33 cellular contexts compared by ENCODE assay signal in genomic region chr4:12791536-12791935, GRCh38.
DNase-seq lines count a peak whose midpoint lies in the region; ATAC-seq, FAIRE-seq and TF ChIP-seq lines count a peak whose summit lies in the region.
"Had no signal": no experiment of that assay in that cellular context is flagged by ENCODE, and none has a peak within 500 bp of the region (broad histone marks: within the 10 kb centered on the region; RNA-seq: fewer than 3 reads in every experiment).

No MANE protein-coding gene starts in this region.

- intact Hi-C loops in left ventricle myocardium inferior (cut with micrococcal nuclease) (no loop called here), left cardiac atrium (cut with DNase I) (no loop called here)
- intact Hi-C loops in CD4-positive, alpha-beta memory T cell (cut with micrococcal nuclease) = no loop called here

- H3K4me3 Mint-ChIP-seq in astrocyte (ENCODE audit: unreplicated experiment) = no peak overlapping the region
- no peak overlapping the region for H3K4me3 Mint-ChIP-seq in activated naive CD8-positive, alpha-beta T cell treated with anti-CD3 and anti-CD28 coated beads for 36 hours
- no peak overlapping the region for H3K4me3 Mint-ChIP-seq in CD4-positive, alpha-beta memory T cell
- H3K4me3 Mint-ChIP-seq: activated CD4-positive, alpha-beta memory T cell treated with anti-CD3 and anti-CD28 coated beads, Interleukin-2, amount 10 ng/mL, durations not matched to agents 7 days and 5 days; brain; immature natural killer cell; natural killer cell treated with Interleukin-12 subunit alpha and Interleukin-12 subunit beta and Interleukin-15 and Interleukin-18, amount 100 ng/mL, for 72 hours; stimulated activated naive B cell treated with anti-CD40 and anti-IgM and Interleukin-4, amounts not matched to agents 10 μg/mL and 1 μg/mL and 100 μg/mL, for 72 hours had no signal

- H3K9ac ChIP-seq in astrocyte (ENCODE audit: low read length) = no peak overlapping the region
- H3K9ac ChIP-seq: BLaER1 treated with 17β-estradiol and CSF1 and Interleukin-3, amounts not matched to agents 10 nM and 100 nM had no signal

- no peaks in the 10 kb centered on the region for H3K79me2 ChIP-seq in astrocyte (ENCODE audit: insufficient read depth, low read length)

- POLR2A ChIA-PET in CD4-positive, alpha-beta memory T cell (lab: Charles Lee; ENCODE audit: partially characterized antibody) = no interaction called here

- no peak for ATAC-seq in left cardiac atrium
- ATAC-seq: activated CD4-positive, CD25-positive, alpha-beta regulatory T cell treated with anti-CD3 and anti-CD28 coated beads, Interleukin-2, amount 50 U/mL, for 24 hours; esophagus mucosa; HCT116; natural killer cell treated with Interleukin-12 subunit alpha and Interleukin-12 subunit beta and Interleukin-15 and Interleukin-18, amount 100 ng/mL, for 72 hours; stimulated activated naive B cell treated with anti-CD40 and anti-IgM and Interleukin-4, amounts not matched to agents 10 μg/mL and 1 μg/mL and 100 μg/mL, for 72 hours had no signal

- TF ChIP-seq CTCF in left ventricle myocardium inferior (IDR thresholded peaks at IDR 0.05; ENCODE audit: borderline replicate concordance) (no peak), astrocyte (IDR thresholded peaks at IDR 0.05; ENCODE audit: insufficient read depth, low read depth, low read length) (no peak)

- no peaks in the 10 kb centered on the region for H3K27me3 ChIP-seq in left ventricle myocardium inferior (ENCODE audit: low read depth)
- H3K27me3 ChIP-seq in astrocyte (ENCODE audit: insufficient read depth, low read length) = no peaks in the 10 kb centered on the region
- no peaks in the 10 kb centered on the region for H3K27me3 ChIP-seq in CD4-positive, alpha-beta memory T cell (ENCODE audit: insufficient read depth, low read length)
- H3K27me3 ChIP-seq: BLaER1 treated with 17β-estradiol and CSF1 and Interleukin-3, amounts not matched to agents 10 nM and 100 nM; ovary; suprapubic skin; vagina had no signal

- no peaks in the 10 kb centered on the region for H3K36me3 Mint-ChIP-seq in astrocyte (ENCODE audit: low read depth, unreplicated experiment)
- H3K36me3 Mint-ChIP-seq in activated naive CD8-positive, alpha-beta T cell treated with anti-CD3 and anti-CD28 coated beads for 36 hours = no peaks in the 10 kb centered on the region
- no peaks in the 10 kb centered on the region for H3K36me3 Mint-ChIP-seq in CD4-positive, alpha-beta memory T cell
- H3K36me3 Mint-ChIP-seq: brain; immature natural killer cell; natural killer cell treated with Interleukin-12 subunit alpha and Interleukin-12 subunit beta and Interleukin-15 and Interleukin-18, amount 100 ng/mL, for 72 hours; stimulated activated naive B cell treated with anti-CD40 and anti-IgM and Interleukin-4, amounts not matched to agents 10 μg/mL and 1 μg/mL and 100 μg/mL, for 72 hours had no signal

- CTCF ChIA-PET in CD4-positive, alpha-beta memory T cell (lab: Charles Lee; ENCODE audit: partially characterized antibody) = no interaction called here

- no peaks in the 10 kb centered on the region for H3K4me1 ChIP-seq in left ventricle myocardium inferior
- H3K4me1 ChIP-seq in astrocyte (ENCODE audit: insufficient read depth, low read length) = no peaks in the 10 kb centered on the region
- H3K4me1 ChIP-seq in CD4-positive, alpha-beta memory T cell (ENCODE audit: insufficient read depth, low read length) = no peaks in the 10 kb centered on the region
- H3K4me1 ChIP-seq: BLaER1 treated with 17β-estradiol and CSF1 and Interleukin-3, amounts not matched to agents 10 nM and 100 nM; suprapubic skin; vagina had no signal

- peaks cover 7% of the 10 kb centered on the region for H3K4me1 Mint-ChIP-seq in astrocyte (ENCODE audit: low read depth, unreplicated experiment)
- H3K4me1 Mint-ChIP-seq in activated naive CD8-positive, alpha-beta T cell treated with anti-CD3 and anti-CD28 coated beads for 36 hours = no peaks in the 10 kb centered on the region
- no peaks in the 10 kb centered on the region for H3K4me1 Mint-ChIP-seq in CD4-positive, alpha-beta memory T cell
- H3K4me1 Mint-ChIP-seq: activated CD4-positive, alpha-beta memory T cell treated with anti-CD3 and anti-CD28 coated beads, Interleukin-2, amount 10 ng/mL, durations not matched to agents 7 days and 5 days; brain; immature natural killer cell; stimulated activated naive B cell treated with anti-CD40 and anti-IgM and Interleukin-4, amounts not matched to agents 10 μg/mL and 1 μg/mL and 100 μg/mL, for 72 hours had no signal

- no peak overlapping the region for H3K4me3 ChIP-seq in left ventricle myocardium inferior
- H3K4me3 ChIP-seq in astrocyte (ENCODE audit: insufficient read depth, low read depth, low read length) = no peak overlapping the region
- no peak overlapping the region for H3K4me3 ChIP-seq in CD4-positive, alpha-beta memory T cell (ENCODE audit: low read length in 2 of 2)
- H3K4me3 ChIP-seq: BLaER1 treated with 17β-estradiol and CSF1 and Interleukin-3, amounts not matched to agents 10 nM and 100 nM; ovary; suprapubic skin; vagina had no signal

- H3K9me3 Mint-ChIP-seq in astrocyte (ENCODE audit: unreplicated experiment) = peaks cover 6% of the 10 kb centered on the region
- H3K9me3 Mint-ChIP-seq in activated naive CD8-positive, alpha-beta T cell treated with anti-CD3 and anti-CD28 coated beads for 36 hours = peaks cover 2% of the 10 kb centered on the region
- peaks cover 3 to 27% (median 14%) of the 10 kb centered on the region in 8 donors for H3K9me3 Mint-ChIP-seq in CD4-positive, alpha-beta memory T cell

- no peaks in the 10 kb centered on the region for H3K27me3 Mint-ChIP-seq in astrocyte (ENCODE audit: low read depth, unreplicated experiment)
- no peaks in the 10 kb centered on the region for H3K27me3 Mint-ChIP-seq in activated naive CD8-positive, alpha-beta T cell treated with anti-CD3 and anti-CD28 coated beads for 36 hours
- no peaks in the 10 kb centered on the region for H3K27me3 Mint-ChIP-seq in CD4-positive, alpha-beta memory T cell
- H3K27me3 Mint-ChIP-seq: activated CD4-positive, alpha-beta memory T cell treated with anti-CD3 and anti-CD28 coated beads, Interleukin-2, amount 10 ng/mL, durations not matched to agents 7 days and 5 days; natural killer cell treated with Interleukin-12 subunit alpha and Interleukin-12 subunit beta and Interleukin-15 and Interleukin-18, amount 100 ng/mL, for 72 hours; stimulated activated naive B cell treated with anti-CD40 and anti-IgM and Interleukin-4, amounts not matched to agents 10 μg/mL and 1 μg/mL and 100 μg/mL, for 72 hours had no signal

- H2AFZ ChIP-seq in astrocyte (ENCODE audit: low read depth, low read length) = no peak overlapping the region

- no peaks in the 10 kb centered on the region for H3K36me3 ChIP-seq in left ventricle myocardium inferior
- no peaks in the 10 kb centered on the region for H3K36me3 ChIP-seq in astrocyte (ENCODE audit: insufficient read depth, low read length)
- no peaks in the 10 kb centered on the region for H3K36me3 ChIP-seq in CD4-positive, alpha-beta memory T cell (ENCODE audit: insufficient read depth, low read length)
- H3K36me3 ChIP-seq: BLaER1 treated with 17β-estradiol and CSF1 and Interleukin-3, amounts not matched to agents 10 nM and 100 nM; ovary; suprapubic skin; vagina had no signal

- H4K20me1 ChIP-seq in astrocyte (ENCODE audit: insufficient read depth, low read length) = no peaks in the 10 kb centered on the region
- H4K20me1 ChIP-seq: BLaER1 treated with 17β-estradiol and CSF1 and Interleukin-3, amounts not matched to agents 10 nM and 100 nM had no signal

- H3K27ac ChIP-seq in left ventricle myocardium inferior (replicated peaks) (no peak overlapping the region), astrocyte (ENCODE audit: low read depth, low read length) (no peak overlapping the region)
- no peak overlapping the region for H3K27ac ChIP-seq in CD4-positive, alpha-beta memory T cell (ENCODE audit: low read depth, low read length)
- H3K27ac ChIP-seq: BLaER1 treated with 17β-estradiol and CSF1 and Interleukin-3, amounts not matched to agents 10 nM and 100 nM; ovary; suprapubic skin; vagina had no signal

- peak overlapping the region; percentile 86 for H3K27ac Mint-ChIP-seq in astrocyte (ENCODE audit: unreplicated experiment)
- no peak overlapping the region for H3K27ac Mint-ChIP-seq in activated naive CD8-positive, alpha-beta T cell treated with anti-CD3 and anti-CD28 coated beads for 36 hours
- no peak overlapping the region for H3K27ac Mint-ChIP-seq in CD4-positive, alpha-beta memory T cell
- H3K27ac Mint-ChIP-seq: activated CD4-positive, alpha-beta memory T cell treated with anti-CD3 and anti-CD28 coated beads, Interleukin-2, amount 10 ng/mL, durations not matched to agents 7 days and 5 days; immature natural killer cell; natural killer cell treated with Interleukin-12 subunit alpha and Interleukin-12 subunit beta and Interleukin-15 and Interleukin-18, amount 100 ng/mL, for 72 hours; stimulated activated naive B cell treated with anti-CD40 and anti-IgM and Interleukin-4, amounts not matched to agents 10 μg/mL and 1 μg/mL and 100 μg/mL, for 72 hours had no signal

- peak; percentile 22 for DNase-seq in left ventricle myocardium inferior
- DNase-seq in left cardiac atrium = no peak
- peak; percentile 77 for DNase-seq in NCI-H345 (lab: John Stamatoyannopoulos, UW)
- DNase-seq in astrocyte (ENCODE audit: low read depth) = no peak
- no peak for DNase-seq in nucleus accumbens (lab: John Stamatoyannopoulos, UW)
- DNase-seq in activated naive CD8-positive, alpha-beta T cell treated with anti-CD3 and anti-CD28 coated beads for 36 hours = no peak
- no peak for DNase-seq in CD4-positive, alpha-beta memory T cell
- no peak for DNase-seq in OCI-M1 (lab: John Stamatoyannopoulos, UW)
- DNase-seq: activated CD4-positive, alpha-beta memory T cell treated with anti-CD3 and anti-CD28 coated beads, Interleukin-2, amount 10 ng/mL, durations not matched to agents 7 days and 5 days; activated effector memory CD4-positive, alpha-beta T cell treated with anti-CD3 and anti-CD28 coated beads, Interleukin-2, amount 50 U/mL, for 16 hours; effector memory CD4-positive, alpha-beta T cell; hippocampal formation; immature natural killer cell; Karpas-422; NCI-H2107; NCI-H524 treated with DMSO at 0.1 percent for 48 hours; ovary; SIG-M5; stimulated activated CD4-positive, alpha-beta T cell treated with anti-CD3 and anti-CD28 coated beads, Interleukin-4, amount 100 ng/mL, for 24 hours; stimulated activated naive B cell treated with anti-CD40 and anti-IgM and Interleukin-4, amounts not matched to agents 10 μg/mL and 1 μg/mL and 100 μg/mL, for 72 hours; T-helper 1 cell had no signal

- no peak for FAIRE-seq in astrocyte (lab: Jason Lieb, UNC)
- FAIRE-seq: colon, D721Med, frontal cortex, GM19239 had no signal

- peaks cover 31% of the 10 kb centered on the region for H3K9me3 ChIP-seq in left ventricle myocardium inferior (replicated peaks)
- peaks cover 4% of the 10 kb centered on the region for H3K9me3 ChIP-seq in astrocyte (ENCODE audit: insufficient read depth, low read depth, low read length)
- H3K9me3 ChIP-seq in CD4-positive, alpha-beta memory T cell (ENCODE audit: control insufficient read depth in 1 of 2, low read length in 2 of 2) = no peaks in the 10 kb centered on the region
- H3K9me3 ChIP-seq: ovary, vagina had no signal

- no peak overlapping the region for H3K4me2 ChIP-seq in astrocyte (ENCODE audit: low read length)
- H3K4me2 ChIP-seq: BLaER1 treated with 17β-estradiol and CSF1 and Interleukin-3, amounts not matched to agents 10 nM and 100 nM had no signal

Comparison
In these comparisons a context has a peak if more than half of its experiments do, and no peak if none do; other contexts are left out.
1. DNase-seq: peak in left ventricle myocardium inferior (single experiment) and NCI-H345 (single experiment); none in left cardiac atrium (single experiment), astrocyte (single experiment), nucleus accumbens (0 of 56), activated naive CD8-positive, alpha-beta T cell treated with anti-CD3 and anti-CD28 coated beads for 36 hours (single experiment), CD4-positive, alpha-beta memory T cell (0 of 5) and OCI-M1 (single experiment).